In the genomic region with DNA sequence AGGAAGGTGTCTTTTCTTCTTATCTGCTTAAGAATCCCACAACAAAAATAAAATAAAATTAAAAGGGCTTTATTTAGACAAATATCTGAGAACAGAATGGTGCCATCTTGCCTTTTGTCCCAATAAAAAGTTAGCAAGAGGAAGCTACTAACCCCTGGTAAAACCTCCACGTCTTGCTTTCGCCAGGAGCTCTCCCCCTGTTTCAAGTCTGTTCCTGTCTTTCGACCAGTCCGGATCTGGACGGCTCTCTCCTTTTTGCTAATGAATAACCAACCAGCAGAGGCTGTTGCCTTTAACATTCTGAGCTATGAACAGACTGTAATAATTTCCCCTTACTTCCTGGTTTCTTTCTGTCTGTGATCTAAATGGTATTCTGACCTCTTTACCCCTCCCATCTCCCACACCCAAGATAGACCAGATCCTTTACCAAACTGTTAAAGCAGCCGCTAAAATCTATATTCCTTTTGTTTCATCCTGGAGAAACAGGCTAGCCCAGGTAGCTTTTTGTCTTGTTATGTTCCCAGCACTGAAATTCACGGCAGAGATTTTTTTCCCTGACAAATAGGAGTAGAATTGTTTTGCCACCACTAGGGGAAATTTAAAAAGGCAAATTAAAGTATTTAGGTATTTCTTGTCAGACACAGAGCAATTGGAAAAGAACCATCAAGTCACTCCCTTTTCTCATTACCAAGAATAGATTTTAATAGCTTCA, we compare ENCODE assay signal across 8 cellular contexts. TPM values are rescaled to one million over a fixed set of nuclear protein-coding genes. Genes with fewer than 3 reads are reported as not detected.
DNase-seq lines count a peak whose midpoint lies in the region; ATAC-seq and TF ChIP-seq lines count a peak whose summit lies in the region.

Gene FRK (minus strand): TSS at position 320 of the 712 bp plus-strand sequence. CDS start 580 bp downstream, outside the sequence.

- H3F3A ChIP-seq in GM23248 (ENCODE audit: insufficient read depth), result no peaks in the 10 kb centered on the region

- TF ChIP-seq POLR2A in heart left ventricle (IDR thresholded peaks at IDR 0.05) (no peak), stomach (IDR thresholded peaks at IDR 0.05) (no peak)

- TF ChIP-seq EP300 in stomach (IDR thresholded peaks at IDR 0.05), result no peak

- no peaks in the 10 kb centered on the region for H4K20me1 ChIP-seq in GM23248 (ENCODE audit: insufficient read depth)

- no peaks in the 10 kb centered on the region for H3K9me2 ChIP-seq in GM23248 (ENCODE audit: insufficient read depth)

- H3K27ac ChIP-seq in GM23248 (peak within 1 kb of the TSS; percentile 69), heart left ventricle (peak within 1 kb of the TSS in 11 of 12 donors; percentile 29 to 76 (median 54)), stomach (peak within 1 kb of the TSS; percentile 85 to 95 (median 88))

- in situ Hi-C loops in GM23248 (cut with MboI), result no loop called here

- H3K4me3 ChIP-seq in GM23248 (peak within 1 kb of the TSS; percentile 83), heart left ventricle (peak within 1 kb of the TSS in 10 of 12 donors; percentile 34 to 62 (median 47)), stomach (peak within 1 kb of the TSS; percentile 37 to 53 (median 44))

- peak within 1 kb of the TSS; percentile 81 for H3K9ac ChIP-seq in GM23248

- WGBS in GM23248 (ENCODE audit: low coverage in 1 of 2, low lambda C conversion rate in 2 of 2, missing lambda C conversion rate in 2 of 2), 2 experiments, result 3 to 6% methylated on average over 7 of the region's 7 CpGs
- WGBS in heart left ventricle, 4 donors, result 37 to 79% (median 50%) methylated on average over 7 of the region's 7 CpGs
- 28 to 37% (median 32%) methylated on average over 7 of the region's 7 CpGs for WGBS in stomach, 5 donors

- peak within 1 kb of the TSS; percentile 99 for H2AFZ ChIP-seq in GM23248

- H3K36me3 ChIP-seq in GM23248 (ENCODE audit: low read depth) (no peaks in the 10 kb centered on the region), heart left ventricle (no peaks in the 10 kb centered on the region), stomach (no peaks in the 10 kb centered on the region)

- ATAC-seq in heart left ventricle, result peak; percentile 56 to 90 (median 82)
- ATAC-seq in GM19023 (IDR thresholded peaks at IDR 0.05; ENCODE audit: unreplicated experiment), result no peak
- no peak for ATAC-seq in GM21447 (IDR thresholded peaks at IDR 0.05; ENCODE audit: unreplicated experiment)

- peak; percentile 70 for DNase-seq in GM23248
- DNase-seq in RPMI7951 (ENCODE audit: low read depth), result peak; percentile 81
- peak in 2 of 5 donors; percentile 19 to 39 for DNase-seq in heart left ventricle
- peak; percentile 70 for DNase-seq in stomach
- DNase-seq in activated CD4-positive, alpha-beta T cell treated with anti-CD3 and anti-CD28 coated beads, Interleukin-2, amount 50 U/mL, for 48 hours, result no peak
- no peak for DNase-seq in NCI-H1694 (lab: John Stamatoyannopoulos, UW)

- H3K27me3 ChIP-seq in GM23248 (replicated peaks; ENCODE audit: insufficient read depth) (no peaks in the 10 kb centered on the region), heart left ventricle (no peaks in the 10 kb centered on the region), stomach (no peaks in the 10 kb centered on the region)

- TF ChIP-seq CTCF in heart left ventricle (IDR thresholded peaks at IDR 0.05) (peak in 6 of 12 donors; percentile 7 to 41 (median 28)), stomach (IDR thresholded peaks at IDR 0.05) (peak in 4 of 7 experiments; percentile 29 to 60 (median 42))

- H3K4me2 ChIP-seq in GM23248 (ENCODE audit: unreplicated experiment), result peak within 1 kb of the TSS; percentile 99

- H3K9me3 ChIP-seq in GM23248 (ENCODE audit: low read depth), result no peaks in the 10 kb centered on the region
- H3K9me3 ChIP-seq in heart left ventricle, result no peaks in the 10 kb centered on the region
- no peaks in the 10 kb centered on the region for H3K9me3 ChIP-seq in stomach

- peaks cover 21% of the 10 kb centered on the region for H3K4me1 ChIP-seq in GM23248 (ENCODE audit: insufficient read depth)
- peaks cover 0 to 26% (median 3%) of the 10 kb centered on the region in 12 donors for H3K4me1 ChIP-seq in heart left ventricle
- H3K4me1 ChIP-seq in stomach, result peaks cover 0 to 18% (median 5%) of the 10 kb centered on the region in 4 donors

- no peaks in the 10 kb centered on the region for H3K79me2 ChIP-seq in GM23248 (ENCODE audit: insufficient read depth)

- intact Hi-C loops in heart left ventricle (cut with DNase I) (loop anchor here in 1 of 10 donors (5.0 kb wide), 1 partner anchor 48 kb away; no protein-coding TSS in a partner anchor), stomach (cut with DNase I; ENCODE audit: low total_unique reads) (no loop called here)

RNA-seq across cellular contexts. Expression of gene FRK, which starts in this region (rescaled TPM):
- total RNA-seq in GM23248 (2014; rRNA removed; shearing (Covaris generic)), result 0.13 and 0.32 TPM in 2 replicates
- 0.06 and 0.09 TPM in 2 replicates for polyA plus RNA-seq in GM23248 (2016; fragmentation: Nextera tagmentation; extraction: Ambion mirVana)
- total RNA-seq in RPMI7951 (2014; rRNA removed; shearing (Covaris generic)), result 1.7 and 1.8 TPM in 2 replicates
- total RNA-seq in heart left ventricle, result 10 to 100 TPM in 1 of 9 donors, 1 to 10 TPM in 8; 4.4 to 10.8 (median 6.4) TPM
- polyA plus RNA-seq in heart left ventricle, result 1 to 10 TPM; 1.4 TPM
- total RNA-seq in stomach, result 10 to 100 TPM in 3 of 5 donors, 1 to 10 TPM in 2; 4.7 to 23.3 (median 10.7) TPM
- polyA plus RNA-seq in stomach, result 1 to 10 TPM; 1.0 to 1.8 (median 1.8) TPM

Comparison
In these comparisons a context has a peak if more than half of its experiments do, and no peak if none do; other contexts are left out.
1. Peak in DNase-seq, H3K4me3 ChIP-seq, H3K27ac ChIP-seq, H3K9ac ChIP-seq and H3K4me2 ChIP-seq in GM23248; RNA of the gene not detected or under 1 TPM.
2. DNase-seq: peak in RPMI7951 (single experiment) and stomach (single experiment); none in activated CD4-positive, alpha-beta T cell treated with anti-CD3 and anti-CD28 coated beads, Interleukin-2, amount 50 U/mL, for 48 hours (0 of 2) and NCI-H1694 (single experiment).
3. ATAC-seq: peak in heart left ventricle (4 of 4); none in GM19023 (single experiment) and GM21447 (single experiment).
4. Peak in every context shown above with its lines, with median percentiles within 50 percentile points of each other: H3K27ac ChIP-seq and H3K4me3 ChIP-seq.